In genomic region chr3:158355623-158356588, GRCh38 we compare ENCODE assay signal across 15 cellular contexts.
DNase-seq lines count a peak whose midpoint lies in the region; ATAC-seq and FAIRE-seq lines count a peak whose summit lies in the region.
"Had no signal": no experiment of that assay in that cellular context is flagged by ENCODE, and none has a peak within 500 bp of the region (broad histone marks: within the 10 kb centered on the region; RNA-seq: fewer than 3 reads in every experiment).

No MANE protein-coding gene starts in this region.

- DNase-seq in SW480 (ENCODE audit: low spot score) (no peak), medulla oblongata (ENCODE audit: extremely low spot score) (no peak), COLO829 (ENCODE audit: low spot score) (no peak), LoVo (ENCODE audit: low spot score) (no peak)
- DNase-seq: activated CD4-positive, alpha-beta T cell treated with anti-CD3 and anti-CD28 coated beads, Interleukin-2, amount 50 U/mL, for 4 hours; adrenal gland; DMS53; naive B cell; NCI-H1092 treated with DMSO at 0.1 percent for 48 hours; Right ventricle myocardium superior had no signal

- ATAC-seq in GM18870 (IDR thresholded peaks at IDR 0.05; ENCODE audit: unreplicated experiment): peak; percentile 94
- ATAC-seq in GM21737 (IDR thresholded peaks at IDR 0.05; ENCODE audit: unreplicated experiment): peak; percentile 88
- ATAC-seq in HG03196 (IDR thresholded peaks at IDR 0.05; ENCODE audit: unreplicated experiment): peak; percentile 82

- FAIRE-seq in colon (lab: Jason Lieb, UNC): peak; percentile 65
- FAIRE-seq: H1 had no signal
